Comparison of ENCODE assay signal across 8 cellular contexts in genomic region chr6:43246301-43247114, GRCh38. TPM values are rescaled to one million over a fixed set of nuclear protein-coding genes. Genes with fewer than 3 reads are reported as not detected.
DNase-seq lines count a peak whose midpoint lies in the region; ATAC-seq, FAIRE-seq and TF ChIP-seq lines count a peak whose summit lies in the region.

No MANE protein-coding gene starts in this region.

- in situ Hi-C loops in brain microvascular endothelial cell (cut with HindIII; ENCODE audit: low pct_ligation_motif_present, low sequenced_read_pairs), result no loop called here

- no peak for FAIRE-seq in small intestine (lab: Jason Lieb, UNC)

- H3K4me3 ChIP-seq in brain microvascular endothelial cell (ENCODE audit: low read depth, low read length), result peak overlapping the region; percentile 35
- peak overlapping the region in 1 of 2 donors; percentile 50 for H3K4me3 ChIP-seq in small intestine (ENCODE audit: low read depth in 1 of 2, low read length in 2 of 2)

- H3K36me3 ChIP-seq in brain microvascular endothelial cell (replicated peaks), result no peaks in the 10 kb centered on the region
- no peaks in the 10 kb centered on the region for H3K36me3 ChIP-seq in small intestine (ENCODE audit: control insufficient read depth in 2 of 2, insufficient read depth in 2 of 2, low read length in 2 of 2)

- peak; percentile 69 for DNase-seq in activated CD8-positive, alpha-beta memory T cell treated with anti-CD3 and anti-CD28 coated beads, Interleukin-2, amount 50 U/mL, for 48 hours
- no peak for DNase-seq in activated CD8-positive, alpha-beta memory T cell treated with anti-CD3 and anti-CD28 coated beads for 24 hours
- peak; percentile 91 for DNase-seq in NCI-H510A (lab: John Stamatoyannopoulos, UW)
- no peak for DNase-seq in brain microvascular endothelial cell
- peak; percentile 76 for DNase-seq in islet precursor cell
- peak; percentile 70 for DNase-seq in small intestine
- no peak for DNase-seq in NCI-H1436 treated with DMSO at 0.1 percent for 48 hours (lab: John Stamatoyannopoulos, UW)

- peak; percentile 29 for ATAC-seq in HG02642 (IDR thresholded peaks at IDR 0.05; ENCODE audit: poor library complexity, unreplicated experiment)

- H3K9me3 ChIP-seq in small intestine (ENCODE audit: control insufficient read depth, low read depth), result no peaks in the 10 kb centered on the region

- H3K4me1 ChIP-seq in small intestine (ENCODE audit: control insufficient read depth in 2 of 2, insufficient read depth in 1 of 2, low read depth in 1 of 2, low read length in 1 of 2), result no peaks in the 10 kb centered on the region

- no peak for TF ChIP-seq CTCF in brain microvascular endothelial cell (IDR thresholded peaks at IDR 0.05; ENCODE audit: low read depth, low read length, missing control alignments)

- H3K27me3 ChIP-seq in brain microvascular endothelial cell (replicated peaks) (peaks cover 59% of the 10 kb centered on the region), small intestine (ENCODE audit: control insufficient read depth in 2 of 2, insufficient read depth in 2 of 2, low read length in 2 of 2) (peaks cover 0 to 16% of the 10 kb centered on the region in 2 donors)

- WGBS in small intestine, 3 donors, result 22 to 25% (median 22%) methylated on average over 26 to 27 of the region's 27 CpGs

- H3K27ac ChIP-seq in brain microvascular endothelial cell, result no peak overlapping the region
- no peak overlapping the region for H3K27ac ChIP-seq in small intestine (ENCODE audit: low read depth in 1 of 2, low read length in 1 of 2)

RNA-seq across cellular contexts. Expression of gene TTBK1, which starts 3.2 kb away (rescaled TPM):
- 1 to 10 TPM in 1 of 3 donors, under 1 TPM in 2; 0.89 to 1.1 (median 1.00) TPM for polyA plus RNA-seq in small intestine

RNA-seq across cellular contexts. Expression of gene DNPH1, which starts 17.2 kb away (rescaled TPM):
- polyA plus RNA-seq in small intestine, result 100 to 1,000 TPM; 313 to 370 (median 340) TPM

RNA-seq across cellular contexts. Expression of gene SLC22A7, which starts 51.6 kb away (rescaled TPM):
- under 1 TPM in 1 of 3 donors, not detected in 2; 0.10 TPM for polyA plus RNA-seq in small intestine

Comparison
In these comparisons a context has a peak if more than half of its experiments do, and no peak if none do; other contexts are left out.
1. DNase-seq: peak in activated CD8-positive, alpha-beta memory T cell treated with anti-CD3 and anti-CD28 coated beads, Interleukin-2, amount 50 U/mL, for 48 hours (single experiment), NCI-H510A (single experiment), islet precursor cell (single experiment) and small intestine (single experiment); none in activated CD8-positive, alpha-beta memory T cell treated with anti-CD3 and anti-CD28 coated beads for 24 hours (single experiment), brain microvascular endothelial cell (single experiment) and NCI-H1436 treated with DMSO at 0.1 percent for 48 hours (single experiment).